15 cellular contexts compared by ENCODE assay signal in the genomic region with DNA sequence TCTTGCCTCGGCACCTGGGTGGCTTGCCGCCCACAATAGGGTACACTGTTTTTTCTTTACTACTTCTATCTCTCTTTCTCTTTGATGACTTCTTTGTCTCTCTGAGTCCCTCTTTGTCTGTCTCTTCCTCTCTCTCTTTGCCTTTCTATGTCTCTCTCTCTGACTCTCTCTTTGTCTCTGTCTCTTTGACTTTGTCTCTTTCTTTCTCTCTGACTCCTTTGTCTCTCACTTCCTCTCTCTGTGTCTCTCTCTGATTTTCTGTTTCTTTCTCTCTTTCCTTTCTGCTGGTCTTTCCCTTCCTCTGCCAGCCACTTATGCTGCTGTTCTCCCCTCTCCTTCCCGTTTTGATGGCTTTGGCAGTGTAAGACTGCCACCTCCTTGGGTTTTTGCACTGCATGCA.
"Had no signal": no experiment of that assay in that cellular context is flagged by ENCODE, and none has a peak within 500 bp of the region (broad histone marks: within the 10 kb centered on the region; RNA-seq: fewer than 3 reads in every experiment).

No MANE protein-coding gene starts in this region.

- H3K9me3 ChIP-seq: lower lobe of right lung, suprapubic skin had no signal

- ATAC-seq: left cardiac atrium; lower lobe of right lung; naive thymus-derived CD4-positive, alpha-beta T cell; sciatic nerve; stimulated activated naive B cell treated with anti-CD40 and anti-IgM and Interleukin-4, amounts not matched to agents 10 μg/mL and 1 μg/mL and 100 μg/mL, for 72 hours had no signal

- H3K27me3 Mint-ChIP-seq: activated CD4-positive, alpha-beta T cell treated with anti-CD3 and anti-CD28 coated beads, Interleukin-2, amount 10 ng/mL, durations not matched to agents 7 days and 5 days; naive thymus-derived CD4-positive, alpha-beta T cell; stimulated activated naive B cell treated with anti-CD40 and anti-IgM and Interleukin-4, amounts not matched to agents 10 μg/mL and 1 μg/mL and 100 μg/mL, for 72 hours; type B pancreatic cell had no signal

- H3K4me3 ChIP-seq: esophagus muscularis mucosa, lower lobe of right lung, SK-N-MC, spleen, suprapubic skin had no signal

- DNase-seq: activated CD4-positive, alpha-beta T cell treated with anti-CD3 and anti-CD28 coated beads, Interleukin-2, amount 10 ng/mL, durations not matched to agents 7 days and 5 days; activated CD4-positive, CD25-positive, alpha-beta regulatory T cell; activated T-cell treated with anti-CD3 and anti-CD28 coated beads, Interleukin-2, amount 50 U/mL, for 1 hour; naive thymus-derived CD4-positive, alpha-beta T cell; spleen; stimulated activated CD4-positive, alpha-beta T cell treated with anti-CD3 and anti-CD28 coated beads, Interleukin-1b, Interleukin-23, amount 100 ng/mL, for 48 hours; stimulated activated naive B cell treated with anti-CD40 and anti-IgM and Interleukin-4, amounts not matched to agents 10 μg/mL and 1 μg/mL and 100 μg/mL, for 72 hours had no signal

- H3K4me3 Mint-ChIP-seq: activated CD4-positive, alpha-beta T cell treated with anti-CD3 and anti-CD28 coated beads, Interleukin-2, amount 10 ng/mL, durations not matched to agents 7 days and 5 days; stimulated activated naive B cell treated with anti-CD40 and anti-IgM and Interleukin-4, amounts not matched to agents 10 μg/mL and 1 μg/mL and 100 μg/mL, for 72 hours; type B pancreatic cell had no signal

- H3K36me3 ChIP-seq: lower lobe of right lung had no signal

- H3K27me3 ChIP-seq: brain microvascular endothelial cell, esophagus muscularis mucosa, spleen, suprapubic skin had no signal

- H3K27ac Mint-ChIP-seq: activated CD4-positive, alpha-beta T cell treated with anti-CD3 and anti-CD28 coated beads, Interleukin-2, amount 10 ng/mL, durations not matched to agents 7 days and 5 days; naive thymus-derived CD4-positive, alpha-beta T cell; stimulated activated naive B cell treated with anti-CD40 and anti-IgM and Interleukin-4, amounts not matched to agents 10 μg/mL and 1 μg/mL and 100 μg/mL, for 72 hours had no signal

- H3K27ac ChIP-seq: brain microvascular endothelial cell, esophagus muscularis mucosa, lower lobe of right lung, SK-N-MC, spleen, suprapubic skin had no signal
